In the genomic region with DNA sequence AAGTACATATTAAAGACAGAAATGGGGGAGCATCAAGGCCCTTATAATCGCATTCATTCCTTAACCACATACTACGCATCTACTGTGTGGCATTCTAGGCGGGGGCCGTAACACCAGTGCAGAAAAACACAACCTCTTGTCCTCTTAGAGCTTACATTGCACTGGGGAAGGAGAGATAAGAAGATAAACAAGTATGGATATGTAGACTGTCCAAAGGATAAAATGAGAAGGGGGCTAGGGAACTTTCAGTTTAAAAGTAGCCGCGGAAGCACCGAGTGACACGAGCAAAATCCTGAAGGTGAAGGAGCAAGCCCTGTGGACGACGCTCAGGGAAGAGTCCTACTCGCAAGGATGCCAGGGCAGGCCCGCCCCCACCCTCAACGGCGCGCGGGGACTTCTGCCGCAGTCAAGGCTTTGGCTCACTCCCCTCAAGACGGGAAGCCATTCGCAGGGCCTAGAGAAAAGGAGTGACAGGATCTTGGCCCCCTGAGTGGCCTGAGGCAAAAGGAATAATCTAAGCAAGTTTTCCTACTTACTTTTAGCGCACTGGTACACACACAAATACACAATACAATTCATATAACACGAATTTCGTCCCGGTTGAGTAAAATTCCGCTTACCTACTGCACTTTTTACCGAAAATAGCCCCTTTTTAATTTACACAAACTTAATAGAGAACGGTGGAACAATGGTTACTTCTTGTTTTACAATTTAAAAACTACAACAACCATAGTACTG, we compare ENCODE assay signal across 8 cellular contexts. TPM values are rescaled to one million over a fixed set of nuclear protein-coding genes. Genes with fewer than 3 reads are reported as not detected.
DNase-seq lines count a peak whose midpoint lies in the region; ATAC-seq lines count a peak whose summit lies in the region.

No MANE protein-coding gene starts in this region.

- peak; percentile 22 to 25 for DNase-seq in SHP77 (lab: John Stamatoyannopoulos, UW)
- DNase-seq in SHP77 treated with DMSO at 0.1 percent for 48 hours (lab: John Stamatoyannopoulos, UW): no peak
- peak; percentile 57 for DNase-seq in NCI-H2171 (lab: John Stamatoyannopoulos, UW)
- peak; percentile 12 to 20 for DNase-seq in activated CD4-positive, alpha-beta T cell treated with anti-CD3 and anti-CD28 coated beads, Interleukin-2, amount 50 U/mL, for 4 hours
- peak; percentile 73 for DNase-seq in ecto neural progenitor cell (ENCODE audit: low spot score)
- peak; percentile 23 to 70 for DNase-seq in lung microvascular endothelial cell (ENCODE audit: low read depth in 2 of 2)
- DNase-seq in stimulated activated CD8-positive, alpha-beta memory T cell treated with anti-CD3 and anti-CD28 coated beads, Interleukin-15, amount 100 ng/mL, for 48 hours (ENCODE audit: low read depth in 2 of 2): peak; percentile 30 to 38

- ATAC-seq in HG02884 (IDR thresholded peaks at IDR 0.05; ENCODE audit: unreplicated experiment): no peak

RNA-seq across cellular contexts. Expression of a gene that starts 1.3 kb away (rescaled TPM):
- 17.9 and 26.2 TPM in 2 replicates for total RNA-seq in lung microvascular endothelial cell
